23 cellular contexts compared by ENCODE assay signal in the genomic region with DNA sequence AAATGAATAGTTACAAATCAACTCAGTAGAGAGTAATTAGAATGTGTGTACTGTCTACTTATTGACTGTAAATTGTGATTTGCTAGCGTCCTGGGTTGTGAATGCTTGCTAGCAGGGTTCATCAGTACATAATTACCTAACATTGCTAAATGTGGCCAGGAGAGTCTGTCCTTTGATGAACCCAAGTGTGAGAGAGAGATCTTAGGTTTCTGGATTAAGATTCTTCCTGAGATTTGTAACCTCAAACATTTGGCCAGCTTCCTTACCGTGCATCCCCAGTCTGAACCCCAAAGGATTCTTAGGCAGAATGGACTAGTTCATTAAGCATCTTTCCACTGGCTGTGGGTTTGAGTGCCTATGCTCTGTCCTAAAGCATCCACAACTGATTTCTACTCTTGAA.
"Had no signal": no experiment of that assay in that cellular context is flagged by ENCODE, and none has a peak within 500 bp of the region (broad histone marks: within the 10 kb centered on the region; RNA-seq: fewer than 3 reads in every experiment).

No MANE protein-coding gene starts in this region.

- H3K36me3 ChIP-seq: heart left ventricle, spleen, upper lobe of left lung had no signal

- H3K9me3 ChIP-seq: mucosa of descending colon, testis, upper lobe of left lung had no signal

- DNase-seq: activated CD4-positive, alpha-beta memory T cell treated with anti-CD3 and anti-CD28 coated beads, Interleukin-2, amount 10 ng/mL, durations not matched to agents 7 days and 5 days; activated CD4-positive, alpha-beta T cell treated with anti-CD3 and anti-CD28 coated beads, Interleukin-2, amount 10 ng/mL, durations not matched to agents 24 days and 14 days; activated effector memory CD4-positive, alpha-beta T cell treated with anti-CD3 and anti-CD28 coated beads, Interleukin-2, amount 50 U/mL, for 16 hours; activated naive CD4-positive, alpha-beta T cell treated with anti-CD3 and anti-CD28 coated beads, Interleukin-2, amount 50 U/mL, for 16 hours; activated naive CD8-positive, alpha-beta T cell treated with anti-CD3 and anti-CD28 coated beads, Interleukin-2, amount 50 U/mL, for 24 hours; activated T-cell treated with anti-CD3 and anti-CD28 coated beads for 4 hours; aorta; cerebellar nuclear complex; cortex of kidney; endodermal cell; heart left ventricle; islet precursor cell; left cardiac atrium; mesendoderm; mucosa of descending colon; naive B cell; retina; spleen; stimulated activated CD4-positive, alpha-beta T cell treated with anti-CD3 and anti-CD28 coated beads, Interleukin-4, amount 100 ng/mL, for 1 hour; stimulated activated naive CD4-positive, alpha-beta T cell; testis; upper lobe of left lung had no signal

- H3K27ac ChIP-seq: epithelial cell of prostate, heart left ventricle, spleen, testis, upper lobe of left lung had no signal

- H3K27me3 ChIP-seq: heart left ventricle, spleen, testis, upper lobe of left lung had no signal

- H3K4me3 ChIP-seq: heart left ventricle, mucosa of descending colon, spleen, testis, upper lobe of left lung had no signal
